ENCODE assay signal across 8 cellular contexts in genomic region chr19:14496029-14496848, GRCh38. TPM values are rescaled to one million over a fixed set of nuclear protein-coding genes. Genes with fewer than 3 reads are reported as not detected.
A peak's percentile ranks its signal among the peaks of the same experiment; 100 is the strongest.
DNase-seq lines count a peak whose midpoint lies in the region; ATAC-seq and TF ChIP-seq lines count a peak whose summit lies in the region.

Gene GIPC1 (minus strand): TSS chr19:14496127. CDS start chr19:14482976, 13,151 bp downstream.

- DNase-seq in AG20443 (ENCODE audit: low spot score) (peak; percentile 100), KG1 (lab: John Stamatoyannopoulos, UW) (peak; percentile 56), Panc1 (ENCODE audit: low read depth, low spot score) (peak; percentile 76), mucosa of gallbladder (ENCODE audit: low spot score) (peak; percentile 97)
- DNase-seq in activated T-cell treated with anti-CD3 and anti-CD28 coated beads, Interleukin-2, amount 50 U/mL, for 72 hours, result peak; percentile 88 to 91
- DNase-seq in stimulated activated CD8-positive, alpha-beta memory T cell treated with anti-CD3 and anti-CD28 coated beads, Interleukin-4, amount 100 ng/mL, for 1 hour (ENCODE audit: low read depth in 2 of 2, low spot score in 1 of 2), result peak; percentile 44 to 55

- H3K4me3 ChIP-seq in Panc1 (ENCODE audit: low read depth in 2 of 2, low read length in 2 of 2) (peak within 1 kb of the TSS; percentile 66 to 82), esophagus (ENCODE audit: low read depth in 1 of 2, low read length in 2 of 2) (peak within 1 kb of the TSS; percentile 68 to 87)

- H3K9me3 ChIP-seq in Panc1 (ENCODE audit: control insufficient read depth, insufficient read depth, low read depth, low read length) (no peaks in the 10 kb centered on the region), esophagus (ENCODE audit: control insufficient read depth in 2 of 2, insufficient read depth in 1 of 2, low read depth in 1 of 2, low read length in 1 of 2) (no peaks in the 10 kb centered on the region)

- no peaks in the 10 kb centered on the region for H3K27me3 ChIP-seq in Panc1 (ENCODE audit: control insufficient read depth, insufficient read depth, low read length)
- no peaks in the 10 kb centered on the region for H3K27me3 ChIP-seq in esophagus (ENCODE audit: control insufficient read depth in 1 of 2, insufficient read depth in 2 of 2, low read length in 2 of 2)

- POLR2A ChIA-PET in Panc1 (lab: Charles Lee), result no interaction called here

- TF ChIP-seq CTCF in Panc1 (IDR thresholded peaks at IDR 0.05), result no peak

- peaks cover 20% of the 10 kb centered on the region for H3K4me1 Mint-ChIP-seq in activated T-cell treated with anti-CD3 and anti-CD28 coated beads, Interleukin-2, amount 50 U/mL, for 72 hours (ENCODE audit: low read depth)

- 3% methylated on average over 55 to 71 of the region's 71 CpGs for WGBS in esophagus, 2 donors

- intact Hi-C loops in Panc1 (cut with micrococcal nuclease; ENCODE audit: unreplicated experiment), result no loop called here

- H3K36me3 ChIP-seq in Panc1 (ENCODE audit: control insufficient read depth, insufficient read depth, low read length) (no peaks in the 10 kb centered on the region), esophagus (ENCODE audit: control insufficient read depth in 2 of 2, insufficient read depth in 2 of 2, low read length in 1 of 2) (peaks cover 0 to 2% of the 10 kb centered on the region in 2 donors)

- peak within 1 kb of the TSS; percentile 81 to 85 for H3K4me3 Mint-ChIP-seq in activated T-cell treated with anti-CD3 and anti-CD28 coated beads, Interleukin-2, amount 50 U/mL, for 72 hours

- H3K27ac Mint-ChIP-seq in activated T-cell treated with anti-CD3 and anti-CD28 coated beads, Interleukin-2, amount 50 U/mL, for 72 hours, result no peak within 1 kb of the TSS

- H3K4me1 ChIP-seq in Panc1 (ENCODE audit: control insufficient read depth, insufficient read depth, low read length) (peaks cover 18% of the 10 kb centered on the region), esophagus (ENCODE audit: control insufficient read depth in 2 of 2, insufficient read depth in 2 of 2, low read length in 1 of 2) (peaks cover 0 to 12% of the 10 kb centered on the region in 2 donors)

- H3K27ac ChIP-seq in Panc1 (ENCODE audit: low read length) (peak within 1 kb of the TSS; percentile 92), esophagus (ENCODE audit: low read depth in 2 of 2, low read length in 1 of 2) (peak within 1 kb of the TSS; percentile 92 to 97)

- peaks cover 2 to 6% of the 10 kb centered on the region in 2 donors for H3K36me3 Mint-ChIP-seq in activated T-cell treated with anti-CD3 and anti-CD28 coated beads, Interleukin-2, amount 50 U/mL, for 72 hours (ENCODE audit: insufficient read depth in 2 of 2)

- CTCF ChIA-PET in Panc1 (lab: Charles Lee), result interaction anchor here (0.6 to 2.4 kb wide), 2 partner anchors 9 to 13 kb away, joined by 3 to 10 read pairs; no protein-coding TSS in a partner anchor

- no TSS peak for BruUV-seq in Panc1 (replicated peaks; lab: Mats Ljungman, UMichigan)

- in situ Hi-C loops in Panc1 (cut with HindIII; ENCODE audit: low pct_unique_long_range_greater_than_20kb, low sequenced_read_pairs), result no loop called here

- no peaks in the 10 kb centered on the region for H3K27me3 Mint-ChIP-seq in activated T-cell treated with anti-CD3 and anti-CD28 coated beads, Interleukin-2, amount 50 U/mL, for 72 hours (ENCODE audit: low read depth)

- H3K9me3 Mint-ChIP-seq in activated T-cell treated with anti-CD3 and anti-CD28 coated beads, Interleukin-2, amount 50 U/mL, for 72 hours, result no peaks in the 10 kb centered on the region

- ATAC-seq in GM19395 (IDR thresholded peaks at IDR 0.05; ENCODE audit: unreplicated experiment), result peak; percentile 66
- ATAC-seq in Panc1, result peak; percentile 93
- ATAC-seq in activated T-cell treated with anti-CD3 and anti-CD28 coated beads, Interleukin-2, amount 50 U/mL, for 72 hours (replicated peaks in 1 of 2), result peak; percentile 93 to 95

RNA-seq across cellular contexts. Expression of gene GIPC1, which starts in this region (rescaled TPM):
- total RNA-seq in Panc1 (2021; ENCODE audit: unreplicated experiment), result 160 TPM
- polyA plus RNA-seq in Panc1 (2012; ENCODE audit: insufficient read length), result 339 TPM
- total RNA-seq in activated T-cell treated with anti-CD3 and anti-CD28 coated beads, Interleukin-2, amount 50 U/mL, for 72 hours, result 10 to 100 TPM; 24.1 to 28.6 TPM
- polyA plus RNA-seq in esophagus, result 100 to 1,000 TPM; 269 to 368 TPM
- 127 TPM for total RNA-seq in mucosa of gallbladder

Comparison
In these comparisons a context has a peak if more than half of its experiments do, and no peak if none do; other contexts are left out.
1. Peak in every context shown above with its lines: DNase-seq, ATAC-seq, H3K4me3 ChIP-seq and H3K27ac ChIP-seq.
2. DNase-seq: peak in every context shown above with its lines; median percentile 100 in AG20443; 97 in mucosa of gallbladder; 90 in activated T-cell treated with anti-CD3 and anti-CD28 coated beads, Interleukin-2, amount 50 U/mL, for 72 hours; 76 in Panc1; 56 in KG1; 50 in stimulated activated CD8-positive, alpha-beta memory T cell treated with anti-CD3 and anti-CD28 coated beads, Interleukin-4, amount 100 ng/mL, for 1 hour.